In the genomic region with DNA sequence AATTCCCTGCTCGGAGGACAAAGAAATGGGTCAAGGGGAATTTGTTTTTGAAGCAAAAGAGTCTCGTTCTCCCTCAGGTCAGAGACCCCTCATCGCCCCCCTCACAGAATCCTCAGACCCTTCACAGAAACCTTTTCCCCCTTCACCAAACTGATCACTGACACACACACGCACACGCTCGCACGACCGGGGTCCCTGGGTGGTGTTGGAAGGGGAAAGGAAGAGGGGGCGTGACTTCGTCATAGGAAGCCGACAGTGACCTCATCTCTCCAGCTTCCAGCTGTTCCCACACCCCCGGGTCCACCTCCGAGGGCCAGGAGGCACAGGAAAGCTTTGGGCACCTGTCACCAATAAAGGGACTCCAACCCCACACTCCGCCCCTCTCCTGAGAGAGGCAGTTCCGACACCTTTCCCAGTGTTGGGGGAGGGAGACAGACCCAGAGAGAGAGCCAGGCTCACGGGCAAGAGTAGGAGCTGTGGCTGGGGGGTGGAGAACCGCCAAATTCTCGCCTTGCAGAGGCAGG, we compare ENCODE assay signal across 8 cellular contexts. TPM values are rescaled to one million over a fixed set of nuclear protein-coding genes. Genes with fewer than 3 reads are reported as not detected.
A peak's percentile ranks its signal among the peaks of the same experiment; 100 is the strongest.
DNase-seq lines count a peak whose midpoint lies in the region; ATAC-seq and TF ChIP-seq lines count a peak whose summit lies in the region.

No MANE protein-coding gene starts in this region.

- TF ChIP-seq CTCF in Peyer's patch (IDR thresholded peaks at IDR 0.05) = no peak
- TF ChIP-seq CTCF in prostate gland (IDR thresholded peaks at IDR 0.05) = no peak

- 4% methylated on average over 18 of the region's 18 CpGs for WGBS in prostate gland

- TF ChIP-seq POLR2A in Peyer's patch (IDR thresholded peaks at IDR 0.05) = no peak
- TF ChIP-seq POLR2A in prostate gland (IDR thresholded peaks at IDR 0.05) = no peak

- no peaks in the 10 kb centered on the region for H3K9me3 ChIP-seq in Peyer's patch
- H3K9me3 ChIP-seq in prostate gland = no peaks in the 10 kb centered on the region

- DNase-seq in NCI-H2227 (lab: John Stamatoyannopoulos, UW; ENCODE audit: unreplicated experiment) = peak; percentile 38
- no peak for DNase-seq in NCI-H2227 treated with DMSO at 0.1 percent for 48 hours (lab: John Stamatoyannopoulos, UW)
- DNase-seq in Peyer's patch = no peak
- DNase-seq in epidermal melanocyte (ENCODE audit: insufficient read length, low spot score) = peak; percentile 6
- no peak for DNase-seq in prostate gland (ENCODE audit: low spot score)

- H3K4me3 ChIP-seq in Peyer's patch = peak overlapping the region in 3 of 4 donors; percentile 30 to 43 (median 33)
- H3K4me3 ChIP-seq in prostate gland = peak overlapping the region; percentile 12 to 19

- no peak overlapping the region for H3K27ac ChIP-seq in Peyer's patch
- H3K27ac ChIP-seq in prostate gland = no peak overlapping the region

- intact Hi-C loops in prostate gland (cut with DNase I) = loop anchor here (5.0 kb wide), 1 partner anchor 131 kb away; no protein-coding TSS in a partner anchor

- H3K36me3 ChIP-seq in Peyer's patch (no peaks in the 10 kb centered on the region), prostate gland (no peaks in the 10 kb centered on the region)

- no peak for ATAC-seq in HG03565 (IDR thresholded peaks at IDR 0.05; ENCODE audit: unreplicated experiment)
- ATAC-seq in GM18511 (IDR thresholded peaks at IDR 0.05; ENCODE audit: unreplicated experiment) = no peak
- no peak for ATAC-seq in GM18909 (IDR thresholded peaks at IDR 0.05; ENCODE audit: poor library complexity, unreplicated experiment)

- H3K4me1 ChIP-seq in Peyer's patch (peaks cover 0 to 22% (median 12%) of the 10 kb centered on the region in 4 donors), prostate gland (replicated peaks) (peaks cover 6% of the 10 kb centered on the region)

- H3K27me3 ChIP-seq in Peyer's patch (no peaks in the 10 kb centered on the region), prostate gland (replicated peaks; ENCODE audit: insufficient read depth) (no peaks in the 10 kb centered on the region)

RNA-seq across cellular contexts. Expression of a gene that starts 1.2 kb away (rescaled TPM):
- total RNA-seq in Peyer's patch (1 to 10 TPM in 1 of 4 donors, under 1 TPM in 2, not detected in 1; 0.88 to 2.5 (median 0.94) TPM), prostate gland (1 to 10 TPM in 1 of 2 donors, under 1 TPM in 1; 0.50 to 9.4 TPM)

RNA-seq across cellular contexts. Expression of a gene that starts 41.6 kb away (rescaled TPM):
- 10 to 100 TPM in 2 of 4 donors, 1 to 10 TPM in 2; 2.6 to 15.7 (median 9.4) TPM for total RNA-seq in Peyer's patch
- 10 to 100 TPM in 1 of 2 donors, 1 to 10 TPM in 1; 9.3 to 31.6 TPM for total RNA-seq in prostate gland

RNA-seq across cellular contexts. Expression of a gene that starts 41.7 kb away (rescaled TPM):
- total RNA-seq in Peyer's patch = 1,000 to 10,000 TPM; 1,292 to 4,167 (median 1,553) TPM
- 100 to 1,000 TPM; 589 to 593 TPM for total RNA-seq in prostate gland

RNA-seq across cellular contexts. Expression of a gene that starts 56.3 kb away (rescaled TPM):
- 10 to 100 TPM; 42.1 to 61.9 (median 50.1) TPM for total RNA-seq in Peyer's patch
- total RNA-seq in prostate gland = 100 to 1,000 TPM in 1 of 2 donors, 10 to 100 TPM in 1; 52.3 to 116 TPM

Comparison
In these comparisons a context has a peak if more than half of its experiments do, and no peak if none do; other contexts are left out.
1. DNase-seq: peak in NCI-H2227 (single experiment) and epidermal melanocyte (single experiment); none in NCI-H2227 treated with DMSO at 0.1 percent for 48 hours (single experiment), Peyer's patch (0 of 3) and prostate gland (single experiment).